Comparison of ENCODE assay signal across 13 cellular contexts in genomic region chr6:168711049-168711640, GRCh38.
DNase-seq lines count a peak whose midpoint lies in the region; ATAC-seq and TF ChIP-seq lines count a peak whose summit lies in the region.
"Had no signal": no experiment of that assay in that cellular context is flagged by ENCODE, and none has a peak within 500 bp of the region (broad histone marks: within the 10 kb centered on the region; RNA-seq: fewer than 3 reads in every experiment).

No MANE protein-coding gene starts in this region.

- H3K9me3 Mint-ChIP-seq in activated CD8-positive, alpha-beta T cell treated with anti-CD3 and anti-CD28 coated beads, Interleukin-2, amount 10 ng/mL, durations not matched to agents 7 days and 5 days (ENCODE audit: insufficient read depth): no peaks in the 10 kb centered on the region
- H3K9me3 Mint-ChIP-seq: immature natural killer cell had no signal

- H3K36me3 Mint-ChIP-seq in activated CD8-positive, alpha-beta T cell treated with anti-CD3 and anti-CD28 coated beads, Interleukin-2, amount 10 ng/mL, durations not matched to agents 7 days and 5 days (ENCODE audit: low read depth): no peaks in the 10 kb centered on the region
- H3K36me3 Mint-ChIP-seq: immature natural killer cell had no signal

- no peak overlapping the region for H3K27ac ChIP-seq in Peyer's patch
- no peak overlapping the region for H3K27ac ChIP-seq in testis
- H3K27ac ChIP-seq: sigmoid colon, WERI-Rb-1 had no signal

- H3K27me3 ChIP-seq in Peyer's patch (no peaks in the 10 kb centered on the region), testis (no peaks in the 10 kb centered on the region)

- peak in 5 of 6 experiments; percentile 20 to 36 (median 32) for TF ChIP-seq CTCF in Peyer's patch (IDR thresholded peaks at IDR 0.05)
- peak; percentile 38 for TF ChIP-seq CTCF in fibroblast of pulmonary artery (IDR thresholded peaks at IDR 0.05; ENCODE audit: low read length, missing control alignments)
- peak in 2 of 3 experiments; percentile 44 to 70 for TF ChIP-seq CTCF in testis (IDR thresholded peaks at IDR 0.05)

- no peak overlapping the region for H3K27ac Mint-ChIP-seq in activated CD8-positive, alpha-beta T cell treated with anti-CD3 and anti-CD28 coated beads, Interleukin-2, amount 10 ng/mL, durations not matched to agents 7 days and 5 days
- H3K27ac Mint-ChIP-seq: immature natural killer cell had no signal

- 40 to 49% methylated on average over 5 of the region's 5 CpGs for WGBS in testis, 2 donors

- no peaks in the 10 kb centered on the region for H3K9me3 ChIP-seq in Peyer's patch
- H3K9me3 ChIP-seq in testis: no peaks in the 10 kb centered on the region
- H3K9me3 ChIP-seq: sigmoid colon had no signal

- intact Hi-C loops in testis (cut with DNase I; ENCODE audit: low total_unique reads): no loop called here

- no peak overlapping the region for H3K4me3 Mint-ChIP-seq in activated CD8-positive, alpha-beta T cell treated with anti-CD3 and anti-CD28 coated beads, Interleukin-2, amount 10 ng/mL, durations not matched to agents 7 days and 5 days
- H3K4me3 Mint-ChIP-seq: immature natural killer cell had no signal

- H3K4me3 ChIP-seq in Peyer's patch (no peak overlapping the region), fibroblast of pulmonary artery (replicated peaks; ENCODE audit: low read depth, low read length) (no peak overlapping the region), testis (no peak overlapping the region)
- H3K4me3 ChIP-seq: sigmoid colon had no signal

- no peaks in the 10 kb centered on the region for H3K27me3 Mint-ChIP-seq in activated CD8-positive, alpha-beta T cell treated with anti-CD3 and anti-CD28 coated beads, Interleukin-2, amount 10 ng/mL, durations not matched to agents 7 days and 5 days (ENCODE audit: low read depth)

- TF ChIP-seq POLR2A in Peyer's patch (IDR thresholded peaks at IDR 0.05): no peak
- TF ChIP-seq POLR2A in testis (IDR thresholded peaks at IDR 0.05): no peak

- ATAC-seq in HG02798 (IDR thresholded peaks at IDR 0.05; ENCODE audit: poor library complexity, unreplicated experiment): no peak
- ATAC-seq in activated CD8-positive, alpha-beta T cell treated with anti-CD3 and anti-CD28 coated beads, Interleukin-2, amount 10 ng/mL, durations not matched to agents 7 days and 5 days: no peak

- no peaks in the 10 kb centered on the region for H3K4me1 Mint-ChIP-seq in activated CD8-positive, alpha-beta T cell treated with anti-CD3 and anti-CD28 coated beads, Interleukin-2, amount 10 ng/mL, durations not matched to agents 7 days and 5 days (ENCODE audit: low read depth)

- H3K36me3 ChIP-seq in Peyer's patch (no peaks in the 10 kb centered on the region), testis (ENCODE audit: low read depth, missing control alignments) (no peaks in the 10 kb centered on the region)
- H3K36me3 ChIP-seq: sigmoid colon, WERI-Rb-1 had no signal

- POLR2A ChIA-PET in activated CD8-positive, alpha-beta T cell treated with anti-CD3 and anti-CD28 coated beads, Interleukin-2, amount 10 ng/mL, durations not matched to agents 7 days and 5 days (lab: Charles Lee): interaction anchor here (0.7 kb wide), 1 partner anchor 31 kb away, joined by 3 read pairs; no protein-coding TSS in a partner anchor

- CTCF ChIA-PET in activated CD8-positive, alpha-beta T cell treated with anti-CD3 and anti-CD28 coated beads, Interleukin-2, amount 10 ng/mL, durations not matched to agents 7 days and 5 days (lab: Charles Lee): interaction anchor here (0.9 kb wide), 1 partner anchor 338 kb away, joined by 3 read pairs; no protein-coding TSS in a partner anchor

- DNase-seq in NOMO-1 treated with DMSO at 0.1 percent for 48 hours (lab: John Stamatoyannopoulos, UW; ENCODE audit: unreplicated experiment) (peak; percentile 1), NOMO-1 (lab: John Stamatoyannopoulos, UW; ENCODE audit: unreplicated experiment in 2 of 2) (no peak), Peyer's patch (no peak), fibroblast of pulmonary artery (ENCODE audit: low read depth) (no peak), testis (no peak), SHP77 (lab: John Stamatoyannopoulos, UW) (no peak)
- DNase-seq in activated CD8-positive, alpha-beta T cell treated with anti-CD3 and anti-CD28 coated beads, Interleukin-2, amount 10 ng/mL, durations not matched to agents 7 days and 5 days: no peak
- DNase-seq: immature natural killer cell, KG1, NCI-H69, sigmoid colon, WERI-Rb-1 had no signal

- no peaks in the 10 kb centered on the region for H3K4me1 ChIP-seq in Peyer's patch
- no peaks in the 10 kb centered on the region for H3K4me1 ChIP-seq in testis
